16 cellular contexts compared by ENCODE assay signal in genomic region chr19:38712161-38712748, GRCh38. TPM values are rescaled to one million over a fixed set of nuclear protein-coding genes. Genes with fewer than 3 reads are reported as not detected.
DNase-seq lines count a peak whose midpoint lies in the region; ATAC-seq, FAIRE-seq and TF ChIP-seq lines count a peak whose summit lies in the region.
"Had no signal": no experiment of that assay in that cellular context is flagged by ENCODE, and none has a peak within 500 bp of the region (broad histone marks: within the 10 kb centered on the region; RNA-seq: fewer than 3 reads in every experiment).

No MANE protein-coding gene starts in this region.

- DNase-seq in GM23248 = no peak
- DNase-seq in caudate nucleus (lab: John Stamatoyannopoulos, UW) = no peak
- DNase-seq in stimulated activated naive B cell treated with anti-CD40 and anti-IgM and Interleukin-4, amounts not matched to agents 10 μg/mL and 1 μg/mL and 100 μg/mL, for 72 hours = no peak
- DNase-seq in DMS79 treated with DMSO at 0.1 percent for 48 hours (lab: John Stamatoyannopoulos, UW) = no peak
- DNase-seq in pancreas = no peak
- DNase-seq in activated CD4-positive, alpha-beta T cell treated with anti-CD3 and anti-CD28 coated beads for 36 hours = no peak
- no peak for DNase-seq in globus pallidus (ENCODE audit: low spot score)
- DNase-seq: activated B cell treated with CpG ODN at 0.5 μM for 24 hours; activated T-cell treated with anti-CD3 and anti-CD28 coated beads, Interleukin-2, amount 50 U/mL, for 4 hours; BE2C; DND-41; naive thymus-derived CD4-positive, alpha-beta T cell; SW 1271 had no signal

- H2AFZ ChIP-seq in GM23248 = no peak overlapping the region

- POLR2A ChIA-PET in activated CD4-positive, alpha-beta T cell treated with anti-CD3 and anti-CD28 coated beads for 36 hours (lab: Charles Lee) = no interaction called here

- no peak overlapping the region for H3K4me2 ChIP-seq in GM23248 (ENCODE audit: unreplicated experiment)

- H3K36me3 Mint-ChIP-seq in stimulated activated naive B cell treated with anti-CD40 and anti-IgM and Interleukin-4, amounts not matched to agents 10 μg/mL and 1 μg/mL and 100 μg/mL, for 72 hours = peaks cover 30 to 59% of the 10 kb centered on the region in 2 donors
- H3K36me3 Mint-ChIP-seq in activated CD4-positive, alpha-beta T cell treated with anti-CD3 and anti-CD28 coated beads for 36 hours (ENCODE audit: low read depth) = peaks cover 14% of the 10 kb centered on the region

- CTCF ChIA-PET in activated CD4-positive, alpha-beta T cell treated with anti-CD3 and anti-CD28 coated beads for 36 hours (lab: Charles Lee) = interaction anchor here (0.6 to 1.0 kb wide), 2 partner anchors 30 to 103 kb away, joined by 3 read pairs; no protein-coding TSS in a partner anchor

- 76 to 78% methylated on average over 11 to 15 of the region's 15 CpGs for WGBS in GM23248 (ENCODE audit: low coverage in 1 of 2, low lambda C conversion rate in 2 of 2, missing lambda C conversion rate in 2 of 2), 2 experiments
- WGBS in pancreas, 2 donors = 86 to 87% methylated on average over 15 of the region's 15 CpGs

- no peak for FAIRE-seq in pancreas (lab: Jason Lieb, UNC)
- FAIRE-seq: islet of Langerhans had no signal

- no peaks in the 10 kb centered on the region for H3K9me3 ChIP-seq in GM23248 (ENCODE audit: low read depth)
- no peaks in the 10 kb centered on the region for H3K9me3 ChIP-seq in muscle layer of colon (ENCODE audit: low read length)
- no peaks in the 10 kb centered on the region for H3K9me3 ChIP-seq in pancreas
- H3K9me3 ChIP-seq: BE2C had no signal

- no peaks in the 10 kb centered on the region for H3K27me3 Mint-ChIP-seq in stimulated activated naive B cell treated with anti-CD40 and anti-IgM and Interleukin-4, amounts not matched to agents 10 μg/mL and 1 μg/mL and 100 μg/mL, for 72 hours
- H3K27me3 Mint-ChIP-seq in activated CD4-positive, alpha-beta T cell treated with anti-CD3 and anti-CD28 coated beads for 36 hours = no peaks in the 10 kb centered on the region
- H3K27me3 Mint-ChIP-seq: activated B cell treated with CpG ODN at 0.5 μM for 24 hours; naive thymus-derived CD4-positive, alpha-beta T cell had no signal

- peaks cover 7% of the 10 kb centered on the region; the same call in 1 of the 2 replicates for H3K4me1 ChIP-seq in GM23248 (ENCODE audit: insufficient read depth)
- H3K4me1 ChIP-seq in muscle layer of colon (ENCODE audit: insufficient read depth, low read length) = peaks cover 59% of the 10 kb centered on the region
- H3K4me1 ChIP-seq in pancreas = peaks cover 24 to 34% (median 31%) of the 10 kb centered on the region in 3 donors
- H3K4me1 ChIP-seq: BE2C, foreskin keratinocyte had no signal

- no peak overlapping the region for H3K4me3 Mint-ChIP-seq in stimulated activated naive B cell treated with anti-CD40 and anti-IgM and Interleukin-4, amounts not matched to agents 10 μg/mL and 1 μg/mL and 100 μg/mL, for 72 hours
- no peak overlapping the region for H3K4me3 Mint-ChIP-seq in activated CD4-positive, alpha-beta T cell treated with anti-CD3 and anti-CD28 coated beads for 36 hours
- H3K4me3 Mint-ChIP-seq: activated B cell treated with CpG ODN at 0.5 μM for 24 hours; activated T-cell treated with anti-CD3 and anti-CD28 coated beads, Interleukin-2, amount 50 U/mL, for 4 hours; naive thymus-derived CD4-positive, alpha-beta T cell had no signal

- peaks cover 0 to 3% of the 10 kb centered on the region in 2 donors for H3K4me1 Mint-ChIP-seq in stimulated activated naive B cell treated with anti-CD40 and anti-IgM and Interleukin-4, amounts not matched to agents 10 μg/mL and 1 μg/mL and 100 μg/mL, for 72 hours
- H3K4me1 Mint-ChIP-seq in activated CD4-positive, alpha-beta T cell treated with anti-CD3 and anti-CD28 coated beads for 36 hours = no peaks in the 10 kb centered on the region
- H3K4me1 Mint-ChIP-seq: activated B cell treated with CpG ODN at 0.5 μM for 24 hours had no signal

- peaks cover 95% of the 10 kb centered on the region for H3K79me2 ChIP-seq in GM23248 (ENCODE audit: insufficient read depth)

- H3K9ac ChIP-seq in GM23248 (peak overlapping the region; percentile 46), muscle layer of colon (ENCODE audit: low read length) (no peak overlapping the region)

- TF ChIP-seq CTCF in pancreas (IDR thresholded peaks at IDR 0.05) = no peak

- ATAC-seq in stimulated activated naive B cell treated with anti-CD40 and anti-IgM and Interleukin-4, amounts not matched to agents 10 μg/mL and 1 μg/mL and 100 μg/mL, for 72 hours (replicated peaks) = no peak
- ATAC-seq in pancreas = no peak
- no peak for ATAC-seq in activated CD4-positive, alpha-beta T cell treated with anti-CD3 and anti-CD28 coated beads for 36 hours
- ATAC-seq: activated T-cell treated with anti-CD3 and anti-CD28 coated beads, Interleukin-2, amount 50 U/mL, for 4 hours; naive thymus-derived CD4-positive, alpha-beta T cell had no signal

- intact Hi-C loops in pancreas (cut with DNase I) = loop anchor here in 1 of 3 donors (10.0 kb wide), 1 partner anchor 47 kb away; no protein-coding TSS in a partner anchor
- intact Hi-C loops in activated CD4-positive, alpha-beta T cell treated with anti-CD3 and anti-CD28 coated beads for 36 hours (cut with DNase I, micrococcal nuclease) = no loop called here

- peaks cover 60% of the 10 kb centered on the region for H3K36me3 ChIP-seq in GM23248 (ENCODE audit: low read depth)
- H3K36me3 ChIP-seq in muscle layer of colon (ENCODE audit: insufficient read depth, low read length) = peaks cover 63% of the 10 kb centered on the region
- peaks cover 10 to 56% (median 31%) of the 10 kb centered on the region in 3 donors for H3K36me3 ChIP-seq in pancreas

- in situ Hi-C loops in GM23248 (cut with MboI) = no loop called here

- peak overlapping the region; percentile 78 for H3K27ac ChIP-seq in GM23248
- H3K27ac ChIP-seq in caudate nucleus (ENCODE audit: low read depth, low read length) = peak overlapping the region; percentile 82
- H3K27ac ChIP-seq in muscle layer of colon (ENCODE audit: low read depth, low read length) = peak overlapping the region; percentile 83
- H3K27ac ChIP-seq in pancreas = peak overlapping the region in 2 of 4 donors; percentile 11 to 22
- H3K27ac ChIP-seq: foreskin keratinocyte had no signal

- no peaks in the 10 kb centered on the region for H3K9me2 ChIP-seq in GM23248 (ENCODE audit: insufficient read depth)

- no peaks in the 10 kb centered on the region for H4K20me1 ChIP-seq in GM23248 (ENCODE audit: insufficient read depth)

- H3K9me3 Mint-ChIP-seq in stimulated activated naive B cell treated with anti-CD40 and anti-IgM and Interleukin-4, amounts not matched to agents 10 μg/mL and 1 μg/mL and 100 μg/mL, for 72 hours = no peaks in the 10 kb centered on the region
- no peaks in the 10 kb centered on the region for H3K9me3 Mint-ChIP-seq in activated CD4-positive, alpha-beta T cell treated with anti-CD3 and anti-CD28 coated beads for 36 hours (ENCODE audit: low read depth)
- H3K9me3 Mint-ChIP-seq: activated B cell treated with CpG ODN at 0.5 μM for 24 hours; activated T-cell treated with anti-CD3 and anti-CD28 coated beads, Interleukin-2, amount 50 U/mL, for 4 hours; naive thymus-derived CD4-positive, alpha-beta T cell had no signal

- no peak overlapping the region for H3K4me3 ChIP-seq in GM23248
- no peak overlapping the region for H3K4me3 ChIP-seq in muscle layer of colon (ENCODE audit: low read depth in 1 of 2, low read length in 2 of 2)
- H3K4me3 ChIP-seq in pancreas = no peak overlapping the region

- H3K27ac Mint-ChIP-seq in stimulated activated naive B cell treated with anti-CD40 and anti-IgM and Interleukin-4, amounts not matched to agents 10 μg/mL and 1 μg/mL and 100 μg/mL, for 72 hours = peak overlapping the region; percentile 51
- no peak overlapping the region for H3K27ac Mint-ChIP-seq in activated CD4-positive, alpha-beta T cell treated with anti-CD3 and anti-CD28 coated beads for 36 hours
- H3K27ac Mint-ChIP-seq: activated B cell treated with CpG ODN at 0.5 μM for 24 hours; naive thymus-derived CD4-positive, alpha-beta T cell had no signal

- H3K27me3 ChIP-seq in GM23248 (replicated peaks; ENCODE audit: insufficient read depth) (no peaks in the 10 kb centered on the region), muscle layer of colon (ENCODE audit: control insufficient read depth in 1 of 2, insufficient read depth in 2 of 2, low read length in 2 of 2) (no peaks in the 10 kb centered on the region), pancreas (no peaks in the 10 kb centered on the region)
- H3K27me3 ChIP-seq: BE2C, foreskin keratinocyte had no signal

- H3F3A ChIP-seq in GM23248 (ENCODE audit: insufficient read depth) = peaks cover 35% of the 10 kb centered on the region

RNA-seq across cellular contexts. Expression of gene CAPN12, which starts 32.0 kb away (rescaled TPM):
- 0.11 and 0.89 TPM in 2 replicates for total RNA-seq in GM23248 (2014; rRNA removed; shearing (Covaris generic))
- polyA plus RNA-seq in GM23248 (2016; fragmentation: Nextera tagmentation; extraction: Ambion mirVana) (0.21 and 0.30 TPM in 2 replicates), pancreas (10 to 100 TPM; 40.4 to 46.3 TPM)
- 1 to 10 TPM; 2.3 to 8.8 (median 7.1) TPM for total RNA-seq in pancreas
- total RNA-seq in activated CD4-positive, alpha-beta T cell treated with anti-CD3 and anti-CD28 coated beads for 36 hours = 1 to 10 TPM; 4.4 to 4.9 TPM
